ENCODE assay signal across 15 cellular contexts in the genomic region with DNA sequence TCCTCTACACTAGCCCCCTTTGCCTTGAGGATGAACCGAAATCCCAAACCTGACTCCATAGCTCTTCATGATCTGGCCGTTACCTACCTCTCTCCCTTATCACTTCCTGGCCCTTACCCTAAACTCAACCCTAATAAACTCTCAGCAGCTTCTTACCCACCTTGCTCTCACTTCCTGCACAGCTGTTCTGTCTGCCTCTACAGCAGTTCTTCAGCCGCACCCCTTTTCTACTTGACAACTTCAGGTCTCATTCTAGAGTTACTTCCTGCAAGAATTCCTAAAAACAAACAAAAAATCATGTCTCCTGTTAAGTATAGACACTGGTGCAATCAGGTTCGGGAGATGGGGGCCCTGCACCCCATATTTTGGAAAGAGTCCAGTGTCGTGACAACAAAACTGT.
DNase-seq lines count a peak whose midpoint lies in the region; ATAC-seq, FAIRE-seq and TF ChIP-seq lines count a peak whose summit lies in the region.
"Had no signal": no experiment of that assay in that cellular context is flagged by ENCODE, and none has a peak within 500 bp of the region (broad histone marks: within the 10 kb centered on the region; RNA-seq: fewer than 3 reads in every experiment).

No MANE protein-coding gene starts in this region.

- H4K20me1 ChIP-seq in astrocyte (ENCODE audit: insufficient read depth, low read length): no peaks in the 10 kb centered on the region

- H3K4me1 ChIP-seq in astrocyte (ENCODE audit: insufficient read depth, low read length): peaks cover 5% of the 10 kb centered on the region
- H3K4me1 ChIP-seq: Caco-2 had no signal

- peaks cover 29% of the 10 kb centered on the region for H3K27me3 Mint-ChIP-seq in activated T-cell treated with anti-CD3 and anti-CD28 coated beads, Interleukin-2, amount 50 U/mL, for 72 hours (ENCODE audit: low read depth)
- no peaks in the 10 kb centered on the region for H3K27me3 Mint-ChIP-seq in astrocyte (ENCODE audit: low read depth, unreplicated experiment)
- peaks cover 8% of the 10 kb centered on the region for H3K27me3 Mint-ChIP-seq in glutamatergic neuron (ENCODE audit: unreplicated experiment)

- FAIRE-seq in astrocyte (lab: Jason Lieb, UNC): no peak

- intact Hi-C loops in posterior cingulate gyrus (cut with DNase I): no loop called here

- H3K79me2 ChIP-seq in astrocyte (ENCODE audit: insufficient read depth, low read length): no peaks in the 10 kb centered on the region

- H3K4me1 Mint-ChIP-seq in activated T-cell treated with anti-CD3 and anti-CD28 coated beads, Interleukin-2, amount 50 U/mL, for 72 hours (ENCODE audit: low read depth): no peaks in the 10 kb centered on the region
- H3K4me1 Mint-ChIP-seq in astrocyte (ENCODE audit: low read depth, unreplicated experiment) (peaks cover 2% of the 10 kb centered on the region), glutamatergic neuron (ENCODE audit: low read depth, unreplicated experiment) (peaks cover 7% of the 10 kb centered on the region)
- H3K4me1 Mint-ChIP-seq: CD8-positive, alpha-beta memory T cell had no signal

- no peaks in the 10 kb centered on the region for H3K9me3 ChIP-seq in astrocyte (ENCODE audit: insufficient read depth, low read depth, low read length)

- H3K27ac ChIP-seq in astrocyte (ENCODE audit: low read depth, low read length): no peak overlapping the region
- H3K27ac ChIP-seq: 22Rv1, GM23248, HL-60 had no signal

- H3K4me2 ChIP-seq in astrocyte (ENCODE audit: low read length): no peak overlapping the region

- no peak overlapping the region for H3K4me3 ChIP-seq in astrocyte (ENCODE audit: insufficient read depth, low read depth, low read length)
- H3K4me3 ChIP-seq: GM23248 had no signal

- no peaks in the 10 kb centered on the region for H3K36me3 ChIP-seq in astrocyte (ENCODE audit: insufficient read depth, low read length)

- no peak for ATAC-seq in activated T-cell treated with anti-CD3 and anti-CD28 coated beads, Interleukin-2, amount 50 U/mL, for 72 hours (replicated peaks in 1 of 2)
- no peak for ATAC-seq in GM19463 (IDR thresholded peaks at IDR 0.05; ENCODE audit: unreplicated experiment)

- H3K27me3 ChIP-seq in astrocyte (ENCODE audit: insufficient read depth, low read length): no peaks in the 10 kb centered on the region

- no peak overlapping the region for H3K9ac ChIP-seq in astrocyte (ENCODE audit: low read length)
- H3K9ac ChIP-seq: GM23248 had no signal

- no peak for DNase-seq in activated T-cell treated with anti-CD3 and anti-CD28 coated beads, Interleukin-2, amount 50 U/mL, for 72 hours
- DNase-seq in activated T-cell treated with anti-CD3 and anti-CD28 coated beads, Interleukin-2, amount 50 U/mL, for 1 hour: no peak
- no peak for DNase-seq in astrocyte (ENCODE audit: low read depth)
- no peak for DNase-seq in glutamatergic neuron
- DNase-seq in posterior cingulate gyrus: no peak
- no peak for DNase-seq in GOT3 (lab: John Stamatoyannopoulos, UW)
- DNase-seq: Caco-2; CD8-positive, alpha-beta memory T cell; GF-D8; GM23248; HCEC 1CT; KG1 had no signal

- TF ChIP-seq CTCF in astrocyte (IDR thresholded peaks at IDR 0.05; ENCODE audit: insufficient read depth, low read depth, low read length): no peak
- TF ChIP-seq CTCF in glutamatergic neuron (IDR thresholded peaks at IDR 0.05; ENCODE audit: partially characterized antibody, unreplicated experiment): no peak

- H3K27ac Mint-ChIP-seq in activated T-cell treated with anti-CD3 and anti-CD28 coated beads, Interleukin-2, amount 50 U/mL, for 72 hours: peak overlapping the region; percentile 16
- H3K27ac Mint-ChIP-seq in astrocyte (ENCODE audit: unreplicated experiment) (peak overlapping the region; percentile 22), glutamatergic neuron (ENCODE audit: unreplicated experiment) (peak overlapping the region; percentile 7)

- H2AFZ ChIP-seq in astrocyte (ENCODE audit: low read depth, low read length): no peak overlapping the region
- H2AFZ ChIP-seq: GM23248 had no signal

- H3K4me3 Mint-ChIP-seq in activated T-cell treated with anti-CD3 and anti-CD28 coated beads, Interleukin-2, amount 50 U/mL, for 72 hours: no peak overlapping the region
- no peak overlapping the region for H3K4me3 Mint-ChIP-seq in astrocyte (ENCODE audit: unreplicated experiment)
- H3K4me3 Mint-ChIP-seq in glutamatergic neuron (ENCODE audit: unreplicated experiment): no peak overlapping the region
- H3K4me3 Mint-ChIP-seq: CD8-positive, alpha-beta memory T cell had no signal

- H3K9me3 Mint-ChIP-seq in activated T-cell treated with anti-CD3 and anti-CD28 coated beads, Interleukin-2, amount 50 U/mL, for 72 hours: no peaks in the 10 kb centered on the region
- peaks cover 5% of the 10 kb centered on the region for H3K9me3 Mint-ChIP-seq in astrocyte (ENCODE audit: unreplicated experiment)
- peaks cover 8% of the 10 kb centered on the region for H3K9me3 Mint-ChIP-seq in glutamatergic neuron (ENCODE audit: unreplicated experiment)

- peaks cover 0 to 1% of the 10 kb centered on the region in 2 donors for H3K36me3 Mint-ChIP-seq in activated T-cell treated with anti-CD3 and anti-CD28 coated beads, Interleukin-2, amount 50 U/mL, for 72 hours (ENCODE audit: insufficient read depth in 2 of 2)
- peaks cover 10% of the 10 kb centered on the region for H3K36me3 Mint-ChIP-seq in astrocyte (ENCODE audit: low read depth, unreplicated experiment)
- H3K36me3 Mint-ChIP-seq in glutamatergic neuron (ENCODE audit: unreplicated experiment): peaks cover 12% of the 10 kb centered on the region
